Comparison of ENCODE assay signal across 8 cellular contexts in the genomic region with DNA sequence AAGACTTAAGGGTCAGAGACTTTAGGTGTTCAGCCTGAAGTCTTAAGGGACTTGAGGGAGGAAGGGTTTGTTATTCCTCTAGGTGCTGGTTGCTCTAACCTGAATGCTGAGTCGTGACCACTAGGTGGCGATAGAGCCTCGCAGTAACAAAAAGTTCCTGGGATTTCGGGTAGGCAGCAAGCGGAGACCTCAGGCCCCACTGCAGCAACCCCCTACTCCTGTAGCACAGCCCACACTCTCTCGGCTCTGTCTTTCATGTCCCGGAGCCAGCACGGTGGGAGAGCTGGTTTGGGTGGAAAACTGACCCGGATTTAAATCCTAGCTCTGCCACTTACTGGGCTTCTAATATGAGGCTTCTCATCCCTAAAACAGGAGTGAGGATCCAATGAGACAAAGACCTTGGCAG.
DNase-seq lines count a peak whose midpoint lies in the region; ATAC-seq and TF ChIP-seq lines count a peak whose summit lies in the region.

No MANE protein-coding gene starts in this region.

- H3K27ac Mint-ChIP-seq in activated CD4-positive, alpha-beta T cell treated with anti-CD3 and anti-CD28 coated beads, Interleukin-2, amount 10 ng/mL, durations not matched to agents 24 days and 14 days = no peak overlapping the region

- peak; percentile 86 for TF ChIP-seq CTCF in GM10266 (IDR thresholded peaks at IDR 0.05; ENCODE audit: control insufficient read depth, insufficient read depth, low read depth, missing control alignments)
- TF ChIP-seq CTCF in lower leg skin (IDR thresholded peaks at IDR 0.05) = no peak

- peaks cover 11% of the 10 kb centered on the region for H3K4me1 Mint-ChIP-seq in activated CD4-positive, alpha-beta T cell treated with anti-CD3 and anti-CD28 coated beads, Interleukin-2, amount 10 ng/mL, durations not matched to agents 24 days and 14 days

- DNase-seq in GM10266 (ENCODE audit: extremely low spot score) = peak; percentile 73
- peak; percentile 79 for DNase-seq in NCI-H2227 (lab: John Stamatoyannopoulos, UW; ENCODE audit: unreplicated experiment)
- DNase-seq in activated CD4-positive, alpha-beta T cell treated with anti-CD3 and anti-CD28 coated beads, Interleukin-2, amount 10 ng/mL, durations not matched to agents 24 days and 14 days = peak; percentile 87
- peak; percentile 56 for DNase-seq in dedifferentiated amniotic fluid mesenchymal stem cell (ENCODE audit: extremely low spot score)
- peak; percentile 72 to 94 for DNase-seq in lower leg skin (ENCODE audit: low spot score in 2 of 2)
- DNase-seq in stimulated activated CD4-positive, alpha-beta T cell treated with anti-CD3 and anti-CD28 coated beads, TNF-alpha, amount 100 ng/mL, for 4 hours (ENCODE audit: low read depth in 3 of 3) = peak; percentile 22 to 31 (median 31)

- H3K27me3 Mint-ChIP-seq in activated CD4-positive, alpha-beta T cell treated with anti-CD3 and anti-CD28 coated beads, Interleukin-2, amount 10 ng/mL, durations not matched to agents 24 days and 14 days = no peaks in the 10 kb centered on the region

- no peaks in the 10 kb centered on the region for H3K36me3 Mint-ChIP-seq in activated CD4-positive, alpha-beta T cell treated with anti-CD3 and anti-CD28 coated beads, Interleukin-2, amount 10 ng/mL, durations not matched to agents 24 days and 14 days (ENCODE audit: low read depth)

- no peak overlapping the region for H3K4me3 ChIP-seq in lower leg skin (ENCODE audit: low read depth, poor library complexity, severe bottlenecking)

- intact Hi-C loops in activated CD4-positive, alpha-beta T cell treated with anti-CD3 and anti-CD28 coated beads, Interleukin-2, amount 10 ng/mL, durations not matched to agents 24 days and 14 days (cut with micrococcal nuclease) = loop anchor here (1.0 kb wide), 2 partner anchors 623 to 902 kb away; no protein-coding TSS in a partner anchor
- intact Hi-C loops in lower leg skin (cut with DNase I; ENCODE audit: low total_unique reads) = no loop called here

- ATAC-seq in HG02884 (IDR thresholded peaks at IDR 0.05; ENCODE audit: unreplicated experiment) (peak; percentile 49), HG03469 (IDR thresholded peaks at IDR 0.05; ENCODE audit: unreplicated experiment) (no peak)

- no peak for TF ChIP-seq POLR2A in lower leg skin (IDR thresholded peaks at IDR 0.05)

- H3K4me3 Mint-ChIP-seq in activated CD4-positive, alpha-beta T cell treated with anti-CD3 and anti-CD28 coated beads, Interleukin-2, amount 10 ng/mL, durations not matched to agents 24 days and 14 days = no peak overlapping the region

- WGBS in lower leg skin, 2 donors = 2 to 9% methylated on average over 9 of the region's 9 CpGs

- H3K9me3 Mint-ChIP-seq in activated CD4-positive, alpha-beta T cell treated with anti-CD3 and anti-CD28 coated beads, Interleukin-2, amount 10 ng/mL, durations not matched to agents 24 days and 14 days = no peaks in the 10 kb centered on the region

Comparison
In these comparisons a context has a peak if more than half of its experiments do, and no peak if none do; other contexts are left out.
1. DNase-seq: peak in every context shown above with its lines; median percentile 87 in activated CD4-positive, alpha-beta T cell treated with anti-CD3 and anti-CD28 coated beads, Interleukin-2, amount 10 ng/mL, durations not matched to agents 24 days and 14 days; 83 in lower leg skin; 79 in NCI-H2227; 73 in GM10266; 56 in dedifferentiated amniotic fluid mesenchymal stem cell; 31 in stimulated activated CD4-positive, alpha-beta T cell treated with anti-CD3 and anti-CD28 coated beads, TNF-alpha, amount 100 ng/mL, for 4 hours.